15 cellular contexts compared by ENCODE assay signal in genomic region chr17:73288534-73289302, GRCh38. TPM values are rescaled to one million over a fixed set of nuclear protein-coding genes. Genes with fewer than 3 reads are reported as not detected.
A peak's percentile ranks its signal among the peaks of the same experiment; 100 is the strongest.
DNase-seq lines count a peak whose midpoint lies in the region; ATAC-seq, FAIRE-seq and TF ChIP-seq lines count a peak whose summit lies in the region.
"Had no signal": no experiment of that assay in that cellular context is flagged by ENCODE, and none has a peak within 500 bp of the region (broad histone marks: within the 10 kb centered on the region; RNA-seq: fewer than 3 reads in every experiment).

No MANE protein-coding gene starts in this region.

- peak; percentile 97 for FAIRE-seq in K562 (lab: Jason Lieb, UNC)
- no peak for FAIRE-seq in GM12891 (lab: Jason Lieb, UNC)
- FAIRE-seq: urothelium cell line had no signal

- H3K4me3 ChIP-seq in K562 (no peak overlapping the region), sigmoid colon (peak overlapping the region in 1 of 4 donors; percentile 4)

- TF ChIP-seq CTCF in K562 (IDR thresholded peaks at IDR 0.05 in 2 of 3, conservative IDR thresholded peaks at IDR 0.05 in 1 of 3; ENCODE audit: insufficient read depth in 2 of 3, low read depth in 1 of 3, low read length in 3 of 3) (no peak), sigmoid colon (IDR thresholded peaks at IDR 0.05) (no peak)

- H3K9me1 ChIP-seq in K562 (ENCODE audit: control insufficient read depth, insufficient read depth, low read length): peaks cover 17% of the 10 kb centered on the region

- no peak overlapping the region for H2AFZ ChIP-seq in K562 (ENCODE audit: low read depth, low read length)

- TF ChIP-seq EP300 in K562 (IDR thresholded peaks at IDR 0.05; ENCODE audit: low read length) (peak; percentile 54; the same call in 1 of the 2 replicates), sigmoid colon (IDR thresholded peaks at IDR 0.05) (peak in 1 of 4 donors; percentile 24)

- no TSS peak for BruUV-seq in K562 (replicated peaks; lab: Mats Ljungman, UMichigan)

- TF ChIP-seq POLR2A in K562 (conservative IDR thresholded peaks at IDR 0.05) (no peak), sigmoid colon (IDR thresholded peaks at IDR 0.05) (no peak), GM12891 (IDR thresholded peaks at IDR 0.05; ENCODE audit: low read depth, low read length) (no peak)

- H4K20me1 ChIP-seq in K562 (replicated peaks; ENCODE audit: control insufficient read depth, insufficient read depth, low read length): peaks cover 41% of the 10 kb centered on the region

- CTCF ChIA-PET in K562 (lab: Yijun Ruan, JAX; ENCODE audit: low intra/inter-chr PET ratio): no interaction called here

- H3K36me3 ChIP-seq in K562 (ENCODE audit: control insufficient read depth, insufficient read depth, low read length) (peaks cover 27% of the 10 kb centered on the region; the same call in 2 of the 3 replicates), sigmoid colon (peaks cover 0 to 19% (median 14%) of the 10 kb centered on the region in 4 donors)

- H3K27me3 ChIP-seq in K562 (ENCODE audit: control insufficient read depth in 2 of 2, insufficient read depth in 2 of 2, low read length in 2 of 2): no peaks in the 10 kb centered on the region
- H3K27me3 ChIP-seq in sigmoid colon: no peaks in the 10 kb centered on the region

- peaks cover 44% of the 10 kb centered on the region; the same call in 2 of the 3 replicates for H3K79me2 ChIP-seq in K562 (ENCODE audit: control insufficient read depth, insufficient read depth, low read length)

- DNase-seq in H4 (ENCODE audit: low spot score): peak; percentile 34
- peak; percentile 75 to 87 (median 76) for DNase-seq in K562 (ENCODE audit: extremely low read depth in 1 of 4, low spot score in 3 of 4)
- peak; percentile 77 to 78 for DNase-seq in left colon
- peak; percentile 86 for DNase-seq in sigmoid colon
- no peak for DNase-seq in GM12891 (ENCODE audit: insufficient read length, low spot score)
- DNase-seq in NCI-H1417 treated with DMSO at 0.1 percent for 48 hours (lab: John Stamatoyannopoulos, UW): no peak
- no peak for DNase-seq in AG20443 (ENCODE audit: low spot score)
- DNase-seq: activated CD4-positive, alpha-beta T cell treated with anti-CD3 and anti-CD28 coated beads, Interleukin-2, amount 50 U/mL, for 48 hours; anterior cingulate cortex; NCI-H2107; SHP77; stimulated activated CD4-positive, alpha-beta T cell treated with anti-CD3 and anti-CD28 coated beads, Interleukin-2, amount 100 ng/mL, for 24 hours had no signal

- POLR2A ChIA-PET in K562 (lab: Yijun Ruan, JAX): interaction anchor here (0.6 kb wide), 1 partner anchor 373 kb away, joined by 3 read pairs; no protein-coding TSS in a partner anchor

- ATAC-seq in K562 (peak; percentile 67), left colon (peak; percentile 86), GM19328 (IDR thresholded peaks at IDR 0.05; ENCODE audit: unreplicated experiment) (no peak)

- no peak; a peak in 1 of 4 replicates for TF ChIP-seq RAD21 in K562 (CRISPR knock-in tag; conservative IDR thresholded peaks at IDR 0.05 in 1 of 2, IDR thresholded peaks at IDR 0.05 in 1 of 2)

- WGBS in K562 (ENCODE audit: insufficient coverage, low coverage, missing lambda C conversion rate): 13% methylated on average over 11 of the region's 19 CpGs
- WGBS in sigmoid colon, 2 donors: 13 to 61% methylated on average over 19 of the region's 19 CpGs

- no peaks in the 10 kb centered on the region for H3K9me3 ChIP-seq in K562 (replicated peaks; ENCODE audit: control insufficient read depth, insufficient read depth, low read depth, low read length)
- H3K9me3 ChIP-seq in sigmoid colon: no peaks in the 10 kb centered on the region

- peak overlapping the region in 1 of 2 experiments; percentile 54; a peak in 1 of 4 replicates for H3K9ac ChIP-seq in K562 (ENCODE audit: insufficient read depth in 1 of 2, low read depth in 2 of 2, low read length in 2 of 2)

- intact Hi-C loops in K562 (cut with micrococcal nuclease) (no loop called here), left colon (cut with DNase I, micrococcal nuclease) (no loop called here), sigmoid colon (cut with DNase I) (no loop called here)

- H3K27ac ChIP-seq in K562 (ENCODE audit: extremely low read depth, low read depth, low read length): peak overlapping the region; percentile 64; the same call in 1 of the 3 replicates
- peak overlapping the region; percentile 76 to 100 (median 86) for H3K27ac ChIP-seq in sigmoid colon

- in situ Hi-C loops in K562 (cut with MboI): no loop called here

- H3K4me2 ChIP-seq in K562 (ENCODE audit: insufficient read depth, low read length): peak overlapping the region; percentile 34; the same call in 1 of the 2 replicates

- peaks cover 40 to 61% of the 10 kb centered on the region in 2 experiments for H3K4me1 ChIP-seq in K562 (replicated peaks in 1 of 2; ENCODE audit: control insufficient read depth in 2 of 2, insufficient read depth in 2 of 2, low read length in 2 of 2)
- H3K4me1 ChIP-seq in sigmoid colon: peaks cover 0 to 100% (median 100%) of the 10 kb centered on the region in 4 donors

TF ChIP-seq in K562, 482 proteins besides CTCF, POLR2A, EP300 and RAD21 (continues in another document):
- no peak for TF ChIP-seq NCOA4 (IDR thresholded peaks at IDR 0.05; ENCODE audit: partially characterized antibody)
- TF ChIP-seq CBX3 (IDR thresholded peaks at IDR 0.05; ENCODE audit: borderline replicate concordance in 1 of 2, low read length in 2 of 2): 0 out of 3 replicates have a peak, but pooled peaks of 1 of the 2 experiments have one; percentile 24
- peak; percentile 90 for TF ChIP-seq NR2C1 (IDR thresholded peaks at IDR 0.05)
- peak; percentile 91 for TF ChIP-seq NR2C1 (tag; IDR thresholded peaks at IDR 0.05)
- TF ChIP-seq CBFA2T2 (conservative IDR thresholded peaks at IDR 0.05): peak; percentile 84
- TF ChIP-seq STAT5A (IDR thresholded peaks at IDR 0.05; ENCODE audit: borderline replicate concordance, low read length): peak; percentile 49; the same call in 1 of the 2 replicates

TF ChIP-seq in GM12891, 5 proteins besides CTCF, POLR2A, EP300 and RAD21:
- TF ChIP-seq POU2F2 (IDR thresholded peaks at IDR 0.05; ENCODE audit: low read depth, low read length): no peak
- TF ChIP-seq SPI1 (IDR thresholded peaks at IDR 0.05; ENCODE audit: low read depth, low read length): no peak
- TF ChIP-seq PAX5 (IDR thresholded peaks at IDR 0.05; ENCODE audit: insufficient read depth, low read length, severe bottlenecking): no peak
- no peak for TF ChIP-seq POLR2AphosphoS5 (IDR thresholded peaks at IDR 0.05; ENCODE audit: low read depth, low read length)
- TF ChIP-seq TAF1 (IDR thresholded peaks at IDR 0.05; ENCODE audit: low read depth, low read length): no peak

RNA-seq across cellular contexts. Expression of gene CDC42EP4, which starts 23.1 kb away (rescaled TPM):
- total RNA-seq in H4 (2014; rRNA removed; shearing (Covaris generic)): 29.8 and 30.9 TPM in 2 replicates
- 19.6 and 53.2 TPM in 2 replicates for total RNA-seq in K562 (2011; cell fraction: chromatin; rRNA removed; ENCODE audit: low replicate concordance)
- total RNA-seq in K562 (2011; cell fraction: nucleolus; rRNA removed): 40.4 and 45.0 TPM in 2 replicates
- 28.5 and 29.0 TPM in 2 replicates for total RNA-seq in K562 (2011; cell fraction: nucleoplasm; rRNA removed)
- 16.1 and 19.9 TPM in 2 replicates for total RNA-seq in K562 (2014; rRNA removed)
- 7.4 and 8.0 TPM in 2 replicates for total RNA-seq in K562 (2014; rRNA removed; fragmentation: Illumina TruSeq; extraction: Trizol)
- 15.9 TPM in 2 replicates for total RNA-seq in K562 (2015; rRNA removed; fragmentation: Illumina TruSeq; extraction: Trizol)
- total RNA-seq in K562 (2021): 20.4 and 20.8 TPM in 2 replicates
- polyA plus RNA-seq in K562 (2011; rRNA removed): 8.8 and 12.3 TPM in 2 replicates
- polyA plus RNA-seq in K562 (2011; cell fraction: cytosol; rRNA removed): 9.2 and 35.2 TPM in 2 replicates
- 9.0 and 12.0 TPM in 2 replicates for polyA plus RNA-seq in K562 (2011; cell fraction: nucleus; rRNA removed)
- polyA plus RNA-seq in K562 (2012): 19.2 and 20.7 TPM in 2 replicates
- polyA plus RNA-seq in K562 (2014; fragmentation: Illumina TruSeq; extraction: Trizol): 10.2 and 15.3 TPM in 2 replicates
- 1 to 10 TPM in 1 of 2 experiments, under 1 TPM in 1; 0.65 to 1.1 TPM for polyA plus RNA-seq in K562 (2014; fragmentation: Nextera tagmentation; extraction: Ambion mirVana)
- 13.3 and 13.4 TPM in 2 replicates for polyA plus RNA-seq in K562 (2014; rRNA removed)
- 7.4 and 13.8 TPM in 2 replicates for polyA minus RNA-seq in K562 (2011; rRNA and poly(A)+ RNA removed)
- 14.7 and 19.6 TPM in 2 replicates for polyA minus RNA-seq in K562 (2011; cell fraction: cytosol; rRNA and poly(A)+ RNA removed)
- 19.3 and 19.4 TPM in 2 replicates for polyA minus RNA-seq in K562 (2011; cell fraction: nucleus; rRNA and poly(A)+ RNA removed)
- 10 to 100 TPM; 49.6 to 65.6 TPM for total RNA-seq in left colon
- 10 to 100 TPM; 68.1 to 87.6 (median 76.0) TPM for total RNA-seq in sigmoid colon
- polyA plus RNA-seq in sigmoid colon: 10 to 100 TPM; 44.0 to 57.3 (median 46.2) TPM
- polyA plus RNA-seq in GM12891 (2012; ENCODE audit: low read depth, missing spikeins): 1.1 TPM

RNA-seq across cellular contexts. Expression of gene CPSF4L, which starts 27.0 kb away (rescaled TPM):
- not detected in 2 replicates for total RNA-seq in H4 (2014; rRNA removed; shearing (Covaris generic))
- total RNA-seq in K562 (2011; cell fraction: chromatin; rRNA removed; ENCODE audit: low replicate concordance): not detected in 2 replicates
- not detected in 2 replicates for total RNA-seq in K562 (2011; cell fraction: nucleolus; rRNA removed)
- total RNA-seq in K562 (2011; cell fraction: nucleoplasm; rRNA removed): not detected in 2 replicates
- total RNA-seq in K562 (2014; rRNA removed) (not detected in 2 replicates), K562 (2014; rRNA removed; fragmentation: Illumina TruSeq; extraction: Trizol) (not detected in 2 replicates), K562 (2015; rRNA removed; fragmentation: Illumina TruSeq; extraction: Trizol) (not detected in 2 replicates), K562 (2021) (not detected in 2 replicates), left colon (under 1 TPM in 1 of 2 donors, not detected in 1; 0.20 TPM), sigmoid colon (not detected)
- polyA plus RNA-seq in K562 (2011; rRNA removed) (not detected in 2 replicates), K562 (2014; fragmentation: Illumina TruSeq; extraction: Trizol) (not detected in 2 replicates), K562 (2014; fragmentation: Nextera tagmentation; extraction: Ambion mirVana) (not detected), K562 (2014; rRNA removed) (not detected in 2 replicates), sigmoid colon (not detected)
- polyA plus RNA-seq in K562 (2011; cell fraction: cytosol; rRNA removed): not detected in 2 replicates
- polyA plus RNA-seq in K562 (2011; cell fraction: nucleus; rRNA removed): 0.08 TPM in 1 of 2 replicates, not detected in the other
- not detected in 2 replicates for polyA plus RNA-seq in K562 (2012)
- polyA minus RNA-seq in K562 (2011; rRNA and poly(A)+ RNA removed): not detected in 2 replicates
- polyA minus RNA-seq in K562 (2011; cell fraction: cytosol; rRNA and poly(A)+ RNA removed): not detected in 2 replicates
- not detected in 2 replicates for polyA minus RNA-seq in K562 (2011; cell fraction: nucleus; rRNA and poly(A)+ RNA removed)
- not detected for polyA plus RNA-seq in GM12891 (2012; ENCODE audit: low read depth, missing spikeins)
- polyA plus RNA-seq: IgD-negative memory B cell had no signal

Comparison
In these comparisons a context has a peak if more than half of its experiments do, and no peak if none do; other contexts are left out.
1. DNase-seq: peak in H4 (single experiment), K562 (4 of 4), left colon (2 of 2) and sigmoid colon (single experiment); none in GM12891 (single experiment), NCI-H1417 treated with DMSO at 0.1 percent for 48 hours (single experiment) and AG20443 (single experiment).